10 cellular contexts compared by ENCODE assay signal in genomic region chr18:45828917-45829811, GRCh38. TPM values are rescaled to one million over a fixed set of nuclear protein-coding genes. Genes with fewer than 3 reads are reported as not detected.
DNase-seq lines count a peak whose midpoint lies in the region; ATAC-seq and TF ChIP-seq lines count a peak whose summit lies in the region.
"Had no signal": no experiment of that assay in that cellular context is flagged by ENCODE, and none has a peak within 500 bp of the region (broad histone marks: within the 10 kb centered on the region; RNA-seq: fewer than 3 reads in every experiment).

No MANE protein-coding gene starts in this region.

- no peak overlapping the region for H3K9ac ChIP-seq in parathyroid adenoma

- peak overlapping the region; percentile 37 for H3K27ac ChIP-seq in parathyroid adenoma

- no peaks in the 10 kb centered on the region for H3K9me3 ChIP-seq in parathyroid adenoma (ENCODE audit: control insufficient read depth, low read length)

- peak; percentile 56 to 76 for ATAC-seq in left cardiac atrium
- ATAC-seq in GM21786 (IDR thresholded peaks at IDR 0.05; ENCODE audit: unreplicated experiment): no peak
- ATAC-seq in GM21717 (IDR thresholded peaks at IDR 0.05; ENCODE audit: unreplicated experiment): no peak
- ATAC-seq in GM18868 (IDR thresholded peaks at IDR 0.05; ENCODE audit: unreplicated experiment): no peak

- H2AFZ ChIP-seq in parathyroid adenoma: peak overlapping the region; percentile 79

- no peak overlapping the region for H3K4me3 ChIP-seq in parathyroid adenoma (ENCODE audit: low read depth, low read length)

- intact Hi-C loops in left cardiac atrium (cut with DNase I): no loop called here

- no peaks in the 10 kb centered on the region for H3K36me3 ChIP-seq in parathyroid adenoma (ENCODE audit: control insufficient read depth, insufficient read depth, low read length)

- peaks cover 4% of the 10 kb centered on the region for H3K4me1 ChIP-seq in parathyroid adenoma

- H3K4me2 ChIP-seq in parathyroid adenoma (ENCODE audit: low read length): no peak overlapping the region

- DNase-seq in GF-D8 (lab: John Stamatoyannopoulos, UW) (peak; percentile 61), OCI-M1 (lab: John Stamatoyannopoulos, UW) (peak; percentile 87), left cardiac atrium (no peak), amygdala (lab: John Stamatoyannopoulos, UW) (no peak)
- DNase-seq: activated CD4-positive, alpha-beta T cell treated with anti-CD3 and anti-CD28 coated beads, Interleukin-2, amount 10 ng/mL, durations not matched to agents 24 days and 14 days had no signal

- H3K79me2 ChIP-seq in parathyroid adenoma: no peaks in the 10 kb centered on the region

- TF ChIP-seq CTCF in parathyroid adenoma (IDR thresholded peaks at IDR 0.05): no peak

- no peaks in the 10 kb centered on the region for H3K27me3 ChIP-seq in parathyroid adenoma (ENCODE audit: control insufficient read depth, insufficient read depth, low read length)

RNA-seq across cellular contexts. Expression of gene SIGLEC15, which starts 3.7 kb away (rescaled TPM):
- total RNA-seq in left cardiac atrium: under 1 TPM in 1 of 2 donors, not detected in 1; 0.18 TPM
- total RNA-seq: activated CD4-positive, alpha-beta T cell treated with anti-CD3 and anti-CD28 coated beads, Interleukin-2, amount 10 ng/mL, durations not matched to agents 24 days and 14 days; myocyte had no signal

Comparison
In these comparisons a context has a peak if more than half of its experiments do, and no peak if none do; other contexts are left out.
1. DNase-seq: peak in GF-D8 (single experiment) and OCI-M1 (single experiment); none in left cardiac atrium (single experiment) and amygdala (0 of 56).
2. ATAC-seq: peak in left cardiac atrium (2 of 2); none in GM21786 (single experiment), GM21717 (single experiment) and GM18868 (single experiment).